In genomic region chr18:45874501-45875184, GRCh38 we compare ENCODE assay signal across 8 cellular contexts. TPM values are rescaled to one million over a fixed set of nuclear protein-coding genes. Genes with fewer than 3 reads are reported as not detected.
A peak's percentile ranks its signal among the peaks of the same experiment; 100 is the strongest.
DNase-seq lines count a peak whose midpoint lies in the region; ATAC-seq and TF ChIP-seq lines count a peak whose summit lies in the region.

No MANE protein-coding gene starts in this region.

- no peak for TF ChIP-seq CTCF in BE2C (IDR thresholded peaks at IDR 0.05; ENCODE audit: low read depth, low read length)

- H3K9me3 ChIP-seq in BE2C, result no peaks in the 10 kb centered on the region

- no peaks in the 10 kb centered on the region for H3K36me3 ChIP-seq in BE2C

- peak; percentile 91 for ATAC-seq in GM21367 (IDR thresholded peaks at IDR 0.05; ENCODE audit: unreplicated experiment)

- no peak overlapping the region for H3K4me3 ChIP-seq in BE2C (ENCODE audit: low read depth, low read length)

- peak overlapping the region; percentile 42 to 92 (median 81) for H3K27ac Mint-ChIP-seq in IgD-negative memory B cell

- no peaks in the 10 kb centered on the region for H3K4me1 ChIP-seq in BE2C

- H3K9me3 Mint-ChIP-seq in IgD-negative memory B cell, result peaks cover 0 to 8% (median 4%) of the 10 kb centered on the region in 3 donors

- H3K27me3 Mint-ChIP-seq in IgD-negative memory B cell, result no peaks in the 10 kb centered on the region

- peaks cover 14% of the 10 kb centered on the region for H3K36me3 Mint-ChIP-seq in IgD-negative memory B cell

- H3K4me3 Mint-ChIP-seq in IgD-negative memory B cell, result peak overlapping the region in 2 of 4 donors; percentile 68 to 84

- peak; percentile 19 for DNase-seq in BE2C
- peak; percentile 80 for DNase-seq in activated effector memory CD4-positive, alpha-beta T cell treated with anti-CD3 and anti-CD28 coated beads, Interleukin-2, amount 50 U/mL, for 16 hours
- peak; percentile 71 for DNase-seq in stimulated activated CD8-positive, alpha-beta memory T cell treated with anti-CD3 and anti-CD28 coated beads, Interleukin-4, amount 100 ng/mL, for 48 hours
- no peak for DNase-seq in COLO829 (ENCODE audit: low spot score)
- DNase-seq in putamen (ENCODE audit: low spot score), result no peak
- DNase-seq in anterior cingulate cortex (lab: John Stamatoyannopoulos, UW), result no peak

- peaks cover 10 to 21% (median 14%) of the 10 kb centered on the region in 3 donors for H3K4me1 Mint-ChIP-seq in IgD-negative memory B cell

- H3K27me3 ChIP-seq in BE2C, result no peaks in the 10 kb centered on the region

RNA-seq across cellular contexts. Expression of gene SIGLEC15, which starts 49.2 kb away (rescaled TPM):
- 0.45 TPM for polyA plus RNA-seq in BE2C (2012; ENCODE audit: insufficient read depth, insufficient read length, low read depth)
- polyA plus RNA-seq in IgD-negative memory B cell, result not detected

Comparison
In these comparisons a context has a peak if more than half of its experiments do, and no peak if none do; other contexts are left out.
1. DNase-seq: peak in BE2C (single experiment), activated effector memory CD4-positive, alpha-beta T cell treated with anti-CD3 and anti-CD28 coated beads, Interleukin-2, amount 50 U/mL, for 16 hours (single experiment) and stimulated activated CD8-positive, alpha-beta memory T cell treated with anti-CD3 and anti-CD28 coated beads, Interleukin-4, amount 100 ng/mL, for 48 hours (single experiment); none in COLO829 (single experiment), putamen (single experiment) and anterior cingulate cortex (0 of 58).